Comparison of ENCODE assay signal across 9 cellular contexts in the genomic region with DNA sequence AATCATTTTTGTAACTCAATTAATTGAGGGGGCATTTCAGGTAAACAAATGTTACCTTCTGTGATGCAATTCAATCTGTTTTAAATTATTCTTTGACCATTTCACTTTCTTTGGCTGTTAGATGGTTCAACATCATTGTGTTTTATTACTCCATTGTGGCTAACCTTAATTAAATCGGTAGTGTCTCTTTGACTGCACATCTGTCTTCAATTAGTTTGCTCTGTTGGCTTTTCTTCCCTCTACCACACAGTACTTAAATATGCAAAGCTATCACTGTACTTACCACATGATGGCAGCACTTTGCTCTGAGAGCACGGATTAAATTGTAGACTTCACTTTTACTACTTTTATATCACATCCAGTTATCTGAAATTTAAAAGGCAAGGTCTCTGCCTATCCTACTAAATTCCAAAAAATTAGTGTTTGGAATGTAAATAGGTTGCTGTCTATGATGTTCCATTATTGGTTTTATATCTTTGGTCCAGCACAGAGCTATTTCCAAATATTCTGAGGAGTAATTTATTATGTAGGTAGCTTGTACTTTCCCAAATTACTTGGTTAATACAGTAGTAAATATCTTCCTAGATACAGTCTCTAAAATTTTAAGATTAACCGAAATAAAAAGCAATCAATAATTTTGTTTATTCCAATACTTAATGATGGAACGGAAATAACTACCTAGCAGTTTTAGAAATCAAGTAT.
DNase-seq lines count a peak whose midpoint lies in the region; ATAC-seq, FAIRE-seq and TF ChIP-seq lines count a peak whose summit lies in the region.
"Had no signal": no experiment of that assay in that cellular context is flagged by ENCODE, and none has a peak within 500 bp of the region (broad histone marks: within the 10 kb centered on the region; RNA-seq: fewer than 3 reads in every experiment).

No MANE protein-coding gene starts in this region.

- intact Hi-C loops in colonic mucosa (cut with DNase I) = loop anchor here (2.0 to 5.0 kb wide), 3 partner anchors 262 to 557 kb away; no protein-coding TSS in a partner anchor

- no peaks in the 10 kb centered on the region for H3K27me3 ChIP-seq in colonic mucosa
- H3K27me3 ChIP-seq: neutrophil had no signal

- DNase-seq in DMS53 (lab: John Stamatoyannopoulos, UW) (peak; percentile 82), HTR-8/SVneo (ENCODE audit: insufficient read length, low spot score) (peak; percentile 15), NOMO-1 treated with dmso at 0.1 percent for 144 hours (lab: John Stamatoyannopoulos, UW; ENCODE audit: unreplicated experiment) (peak; percentile 52), colonic mucosa (no peak), mucosa of gallbladder (ENCODE audit: low spot score) (peak; percentile 23), HK-2 (ENCODE audit: unreplicated experiment) (no peak), 8988T (no peak)

- peak; percentile 89 for ATAC-seq in GM19468 (IDR thresholded peaks at IDR 0.05; ENCODE audit: extremely low read depth, unreplicated experiment)

- H3K9me3 ChIP-seq in colonic mucosa = no peaks in the 10 kb centered on the region
- H3K9me3 ChIP-seq: neutrophil had no signal

- H3K9ac ChIP-seq in colonic mucosa (ENCODE audit: low read depth in 2 of 2, low read length in 2 of 2) = no peak overlapping the region

- no peak overlapping the region for H3K4me3 ChIP-seq in colonic mucosa

- no peaks in the 10 kb centered on the region for H3K36me3 ChIP-seq in colonic mucosa
- H3K36me3 ChIP-seq: neutrophil had no signal

- no peak overlapping the region for H3K27ac ChIP-seq in colonic mucosa
- H3K27ac ChIP-seq: neutrophil had no signal

- no peaks in the 10 kb centered on the region for H3K4me1 ChIP-seq in colonic mucosa

- no peak for FAIRE-seq in HTR-8/SVneo (lab: Jason Lieb, UNC)

- peak; percentile 45 for TF ChIP-seq CTCF in colonic mucosa (IDR thresholded peaks at IDR 0.05)

Comparison
In these comparisons a context has a peak if more than half of its experiments do, and no peak if none do; other contexts are left out.
1. DNase-seq: peak in DMS53 (single experiment), HTR-8/SVneo (single experiment), NOMO-1 treated with dmso at 0.1 percent for 144 hours (single experiment) and mucosa of gallbladder (single experiment); none in colonic mucosa (single experiment), HK-2 (single experiment) and 8988T (single experiment).